In genomic region chr20:24453917-24454316, GRCh38 we compare ENCODE assay signal across 23 cellular contexts. TPM values are rescaled to one million over a fixed set of nuclear protein-coding genes. Genes with fewer than 3 reads are reported as not detected.
"Had no signal": no experiment of that assay in that cellular context is flagged by ENCODE, and none has a peak within 500 bp of the region (broad histone marks: within the 10 kb centered on the region; RNA-seq: fewer than 3 reads in every experiment).

No MANE protein-coding gene starts in this region.

- H3K36me3 ChIP-seq: gastrocnemius medialis, heart right ventricle, neutrophil, tibial nerve, upper lobe of right lung, vagina had no signal

- H3K4me1 ChIP-seq: gastrocnemius medialis, heart right ventricle, testis, tibial nerve, upper lobe of right lung, vagina had no signal

- H3K27me3 ChIP-seq: testis, tibial nerve, vagina had no signal

- H3K27ac ChIP-seq: gastrocnemius medialis, heart right ventricle, neutrophil, testis, tibial nerve, upper lobe of right lung, vagina had no signal

- H3K9me3 ChIP-seq: gastrocnemius medialis, heart right ventricle, mucosa of descending colon, neutrophil, testis, tibial nerve, upper lobe of right lung, vagina had no signal

- FAIRE-seq: endometrium, islet of Langerhans had no signal

- ATAC-seq: esophagus mucosa; gastrocnemius medialis; heart right ventricle; mucosa of descending colon; naive thymus-derived CD8-positive, alpha-beta T cell; sciatic nerve; stimulated activated naive B cell treated with anti-CD40 and anti-IgM and Interleukin-4, amounts not matched to agents 10 μg/mL and 1 μg/mL and 100 μg/mL, for 72 hours; stimulated activated naive CD8-positive, alpha-beta T cell treated with anti-CD3 and anti-CD28 coated beads, Interleukin-15, amount 100 ng/mL, for 72 hours; upper lobe of right lung had no signal

- DNase-seq: effector memory CD4-positive, alpha-beta T cell; gastrocnemius medialis; heart right ventricle; hypothalamus; kidney glomerular epithelial cell; mucosa of descending colon; naive thymus-derived CD8-positive, alpha-beta T cell; stimulated activated CD4-positive, alpha-beta T cell treated with anti-CD3 and anti-CD28 coated beads, Interleukin-2, amount 100 ng/mL, for 24 hours; stimulated activated CD4-positive, alpha-beta T cell treated with anti-CD3 and anti-CD28 coated beads, Interleukin-4, amount 100 ng/mL, for 4 hours; stimulated activated naive B cell treated with anti-CD40 and anti-IgM and Interleukin-4, amounts not matched to agents 10 μg/mL and 1 μg/mL and 100 μg/mL, for 72 hours; stimulated activated naive CD8-positive, alpha-beta T cell treated with anti-CD3 and anti-CD28 coated beads, Interleukin-15, amount 100 ng/mL, for 72 hours; testis; upper lobe of right lung had no signal

- H3K4me3 ChIP-seq: gastrocnemius medialis, heart right ventricle, mucosa of descending colon, testis, tibial nerve, upper lobe of right lung, vagina had no signal

RNA-seq across cellular contexts. Expression of gene SYNDIG1, which starts 15.5 kb away (rescaled TPM):
- total RNA-seq: fibroblast of villous mesenchyme; lung microvascular endothelial cell; naive thymus-derived CD8-positive, alpha-beta T cell; pulmonary artery endothelial cell; upper lobe of right lung had no signal
- polyA plus RNA-seq: naive thymus-derived CD8-positive, alpha-beta T cell had no signal
